In genomic region chr2:162013514-162014205, GRCh38 we compare ENCODE assay signal across 13 cellular contexts.
DNase-seq lines count a peak whose midpoint lies in the region; FAIRE-seq and TF ChIP-seq lines count a peak whose summit lies in the region.
"Had no signal": no experiment of that assay in that cellular context is flagged by ENCODE, and none has a peak within 500 bp of the region (broad histone marks: within the 10 kb centered on the region; RNA-seq: fewer than 3 reads in every experiment).

No MANE protein-coding gene starts in this region.

- peak overlapping the region; percentile 92 to 100 (median 97) for H3K27ac Mint-ChIP-seq in CD4-positive, alpha-beta memory T cell
- H3K27ac Mint-ChIP-seq in neural progenitor cell, result no peak overlapping the region

- H3K4me2 ChIP-seq in neural progenitor cell, result no peak overlapping the region

- intact Hi-C loops in CD4-positive, alpha-beta memory T cell (cut with micrococcal nuclease), result loop anchor here (5.0 to 10.0 kb wide), 2 partner anchors 776 to 849 kb away; partner anchors contain the start of gene TANK

- peak overlapping the region; percentile 72 for H3K27ac ChIP-seq in CD4-positive, alpha-beta memory T cell (ENCODE audit: low read depth, low read length)
- H3K27ac ChIP-seq in caudate nucleus (ENCODE audit: low read depth, low read length) (peak overlapping the region; percentile 56), neural progenitor cell (no peak overlapping the region)

- peaks cover 6% of the 10 kb centered on the region for H3K36me3 ChIP-seq in CD4-positive, alpha-beta memory T cell (ENCODE audit: insufficient read depth, low read length)
- H3K36me3 ChIP-seq in neural progenitor cell, result no peaks in the 10 kb centered on the region
- H3K36me3 ChIP-seq in BE2C, result no peaks in the 10 kb centered on the region

- no peaks in the 10 kb centered on the region for H3K79me2 ChIP-seq in neural progenitor cell (ENCODE audit: low read depth)

- POLR2A ChIA-PET in CD4-positive, alpha-beta memory T cell (lab: Charles Lee; ENCODE audit: partially characterized antibody), result interaction anchor here (0.6 to 5.0 kb wide), 7 partner anchors 10 to 60 kb away, joined by 3 to 45 read pairs (median 14); partner anchors contain the start of gene DPP4

- H3K27me3 Mint-ChIP-seq in CD4-positive, alpha-beta memory T cell, result no peaks in the 10 kb centered on the region
- no peaks in the 10 kb centered on the region for H3K27me3 Mint-ChIP-seq in neural progenitor cell (ENCODE audit: insufficient read depth, low read depth)

- H3K4me1 Mint-ChIP-seq in CD4-positive, alpha-beta memory T cell, result peaks cover 52 to 80% (median 64%) of the 10 kb centered on the region in 4 donors
- peaks cover 34% of the 10 kb centered on the region for H3K4me1 Mint-ChIP-seq in neural progenitor cell

- TF ChIP-seq CTCF in neural progenitor cell (IDR thresholded peaks at IDR 0.05) (no peak), BE2C (IDR thresholded peaks at IDR 0.05; ENCODE audit: low read depth, low read length) (no peak)

- no peaks in the 10 kb centered on the region for H3K27me3 ChIP-seq in CD4-positive, alpha-beta memory T cell (ENCODE audit: insufficient read depth, low read length)
- H3K27me3 ChIP-seq in neural progenitor cell (no peaks in the 10 kb centered on the region), BE2C (no peaks in the 10 kb centered on the region)

- H3K9me3 Mint-ChIP-seq in CD4-positive, alpha-beta memory T cell, result no peaks in the 10 kb centered on the region
- no peaks in the 10 kb centered on the region for H3K9me3 Mint-ChIP-seq in neural progenitor cell

- no peak overlapping the region for H3K9ac ChIP-seq in neural progenitor cell

- FAIRE-seq in H54 (lab: Jason Lieb, UNC), result no peak
- FAIRE-seq: GM12891, urothelium cell line had no signal

- H3K4me1 ChIP-seq in CD4-positive, alpha-beta memory T cell (ENCODE audit: insufficient read depth, low read length), result peaks cover 71% of the 10 kb centered on the region
- H3K4me1 ChIP-seq in neural progenitor cell (peaks cover 28% of the 10 kb centered on the region), BE2C (no peaks in the 10 kb centered on the region)

- H3F3A ChIP-seq in neural progenitor cell (ENCODE audit: low read depth), result no peaks in the 10 kb centered on the region

- H3K4me3 ChIP-seq in CD4-positive, alpha-beta memory T cell (ENCODE audit: low read length in 2 of 2), result no peak overlapping the region
- H3K4me3 ChIP-seq in neural progenitor cell (no peak overlapping the region), BE2C (ENCODE audit: low read depth, low read length) (no peak overlapping the region)

- H2AFZ ChIP-seq in neural progenitor cell (replicated peaks), result peak overlapping the region; percentile 2

- no peak for TF ChIP-seq POLR2A in H54 (IDR thresholded peaks at IDR 0.05; ENCODE audit: low read depth, low read length)

- DNase-seq in CD4-positive, alpha-beta memory T cell, result peak; percentile 39 to 61 (median 48)
- DNase-seq in MV-4-11 (lab: John Stamatoyannopoulos, UW) (peak; percentile 87), caudate nucleus (lab: John Stamatoyannopoulos, UW) (no peak), neural progenitor cell (ENCODE audit: low spot score) (no peak), BE2C (no peak), ureter (ENCODE audit: low spot score) (no peak), H54 (ENCODE audit: insufficient read length, low spot score) (no peak), GF-D8 (lab: John Stamatoyannopoulos, UW) (no peak)
- DNase-seq: kidney glomerular epithelial cell, NCI-H774, retina had no signal

- no peaks in the 10 kb centered on the region for H4K20me1 ChIP-seq in neural progenitor cell (ENCODE audit: low read depth)

- peak overlapping the region; percentile 58 to 84 (median 76) for H3K4me3 Mint-ChIP-seq in CD4-positive, alpha-beta memory T cell
- H3K4me3 Mint-ChIP-seq in neural progenitor cell, result no peak overlapping the region

- CTCF ChIA-PET in CD4-positive, alpha-beta memory T cell (lab: Charles Lee; ENCODE audit: partially characterized antibody), result interaction anchor here (0.8 to 5.5 kb wide), 7 partner anchors 10 to 112 kb away, joined by 3 to 32 read pairs (median 11); partner anchors contain the start of gene DPP4

- H3K9me3 ChIP-seq in CD4-positive, alpha-beta memory T cell (ENCODE audit: control insufficient read depth in 1 of 2, low read length in 2 of 2), result no peaks in the 10 kb centered on the region
- H3K9me3 ChIP-seq in neural progenitor cell (ENCODE audit: low read depth), result no peaks in the 10 kb centered on the region
- H3K9me3 ChIP-seq in BE2C, result no peaks in the 10 kb centered on the region

- H3K36me3 Mint-ChIP-seq in CD4-positive, alpha-beta memory T cell, result peaks cover 29 to 53% of the 10 kb centered on the region in 2 donors
- H3K36me3 Mint-ChIP-seq in neural progenitor cell, result no peaks in the 10 kb centered on the region

Comparison
In these comparisons a context has a peak if more than half of its experiments do, and no peak if none do; other contexts are left out.
1. DNase-seq: peak in CD4-positive, alpha-beta memory T cell (5 of 5) and MV-4-11 (single experiment); none in caudate nucleus (0 of 61), neural progenitor cell (single experiment), BE2C (single experiment), ureter (single experiment), H54 (single experiment) and GF-D8 (single experiment).